ENCODE assay signal across 36 cellular contexts in the genomic region with DNA sequence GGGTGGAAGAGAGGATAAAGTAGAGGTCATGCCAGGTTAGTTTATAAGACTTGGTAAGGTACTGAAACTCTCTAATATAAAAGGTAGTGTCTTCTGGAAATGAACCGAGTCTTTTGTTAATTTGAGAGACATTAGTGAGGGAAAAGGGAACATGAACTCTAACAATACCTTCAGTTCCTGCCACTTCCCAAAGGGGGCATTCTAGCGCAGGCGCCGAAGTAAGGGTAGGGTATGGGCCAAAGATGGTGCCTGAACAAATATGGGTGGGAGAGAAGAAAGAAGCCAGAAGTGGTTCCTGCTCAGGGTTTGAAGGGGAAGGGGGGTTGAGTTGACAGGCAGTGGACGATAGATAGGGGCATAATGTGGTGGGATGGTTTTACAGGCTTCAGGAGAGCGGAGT. TPM values are rescaled to one million over a fixed set of nuclear protein-coding genes. Genes with fewer than 3 reads are reported as not detected.
"Had no signal": no experiment of that assay in that cellular context is flagged by ENCODE, and none has a peak within 500 bp of the region (broad histone marks: within the 10 kb centered on the region; RNA-seq: fewer than 3 reads in every experiment).

No MANE protein-coding gene starts in this region.

- H3K4me1 ChIP-seq: esophagus squamous epithelium, heart right ventricle, left lung, prostate gland, right atrium auricular region, stomach, thyroid gland, vagina had no signal

- H3K4me1 Mint-ChIP-seq: mesothelial cell of epicardium; naive thymus-derived CD4-positive, alpha-beta T cell; nephron had no signal

- DNase-seq: effector CD8-positive, alpha-beta T cell; erythroblast; esophagus squamous epithelium; foreskin melanocyte; glutamatergic neuron; heart right ventricle; hippocampal formation; left cardiac atrium; left lung; mesenchymal stem cell; mucosa of descending colon; naive thymus-derived CD4-positive, alpha-beta T cell; nucleus accumbens; stimulated activated CD4-positive, alpha-beta T cell treated with anti-CD3 and anti-CD28 coated beads, Interleukin-12 subunit alpha, Interleukin-12 subunit beta, amount 100 ng/mL, for 4 hours; stimulated activated CD4-positive, alpha-beta T cell treated with anti-CD3 and anti-CD28 coated beads, Interleukin-1b, Interleukin-23, amount 100 ng/mL, for 48 hours; stimulated activated CD4-positive, alpha-beta T cell treated with anti-CD3 and anti-CD28 coated beads, Interleukin-4, amount 100 ng/mL, for 1 hour; stimulated activated CD8-positive, alpha-beta memory T cell treated with anti-CD3 and anti-CD28 coated beads, Interleukin-4, amount 100 ng/mL, for 48 hours; stimulated activated naive CD4-positive, alpha-beta T cell treated with Interleukin-2 at 50 U/mL for 16 hours; stomach; thyroid gland; trophoblast cell had no signal

- H3K4me3 Mint-ChIP-seq: dendritic cell treated with granulocyte-macrophage colony-stimulating factor and Interleukin-4, amounts not matched to agents 40 ng/mL and 50 ng/mL, for 4 days; mesothelial cell of epicardium; naive thymus-derived CD4-positive, alpha-beta T cell; nephron had no signal

- H3K9me3 ChIP-seq: prostate gland, thyroid gland, vagina had no signal

- H3K4me2 ChIP-seq: smooth muscle cell had no signal

- H3K27ac Mint-ChIP-seq: dendritic cell treated with granulocyte-macrophage colony-stimulating factor and Interleukin-4, amounts not matched to agents 40 ng/mL and 50 ng/mL, for 4 days; mesothelial cell of epicardium; naive thymus-derived CD4-positive, alpha-beta T cell; nephron had no signal

- H3K36me3 ChIP-seq: esophagus squamous epithelium, heart right ventricle, left lung, prostate gland, right atrium auricular region, stomach, thyroid gland, vagina had no signal

- H3K27ac ChIP-seq: esophagus squamous epithelium, heart right ventricle, left lung, prostate gland, right atrium auricular region, stomach, thyroid gland, vagina had no signal

- H3K27me3 ChIP-seq: esophagus squamous epithelium, heart right ventricle, left lung, right atrium auricular region, stomach, thyroid gland, vagina had no signal

- H3K36me3 Mint-ChIP-seq: mesothelial cell of epicardium had no signal

- H3K4me3 ChIP-seq: esophagus squamous epithelium, heart right ventricle, left lung, mucosa of descending colon, prostate gland, right atrium auricular region, smooth muscle cell, stomach, thyroid gland, vagina had no signal

- H3K27me3 Mint-ChIP-seq: dendritic cell treated with granulocyte-macrophage colony-stimulating factor and Interleukin-4, amounts not matched to agents 40 ng/mL and 50 ng/mL, for 4 days; naive thymus-derived CD4-positive, alpha-beta T cell had no signal

- ATAC-seq: heart right ventricle; left cardiac atrium; left lung; mucosa of descending colon; naive thymus-derived CD4-positive, alpha-beta T cell; sciatic nerve had no signal

RNA-seq across cellular contexts. Expression of gene REG1B, which starts 10.1 kb away (rescaled TPM):
- total RNA-seq: esophagus squamous epithelium; kidney epithelial cell; left cardiac atrium; left lung; lower leg skin; lung microvascular endothelial cell; mesothelial cell of epicardium; naive thymus-derived CD4-positive, alpha-beta T cell; osteocyte; prostate gland; right atrium auricular region; smooth muscle cell; stomach; subcutaneous adipose tissue; temporal lobe; thyroid gland; ureter; vagina had no signal
- polyA plus RNA-seq: naive thymus-derived CD4-positive, alpha-beta T cell; smooth muscle cell had no signal

RNA-seq across cellular contexts. Expression of gene REG1A, which starts 22.4 kb away (rescaled TPM):
- total RNA-seq: esophagus squamous epithelium; kidney epithelial cell; left cardiac atrium; left lung; lung microvascular endothelial cell; mesothelial cell of epicardium; naive thymus-derived CD4-positive, alpha-beta T cell; osteocyte; prostate gland; right atrium auricular region; smooth muscle cell; subcutaneous adipose tissue; temporal lobe; thyroid gland; ureter; vagina had no signal
- polyA plus RNA-seq: naive thymus-derived CD4-positive, alpha-beta T cell; smooth muscle cell had no signal
